8 cellular contexts compared by ENCODE assay signal in the genomic region with DNA sequence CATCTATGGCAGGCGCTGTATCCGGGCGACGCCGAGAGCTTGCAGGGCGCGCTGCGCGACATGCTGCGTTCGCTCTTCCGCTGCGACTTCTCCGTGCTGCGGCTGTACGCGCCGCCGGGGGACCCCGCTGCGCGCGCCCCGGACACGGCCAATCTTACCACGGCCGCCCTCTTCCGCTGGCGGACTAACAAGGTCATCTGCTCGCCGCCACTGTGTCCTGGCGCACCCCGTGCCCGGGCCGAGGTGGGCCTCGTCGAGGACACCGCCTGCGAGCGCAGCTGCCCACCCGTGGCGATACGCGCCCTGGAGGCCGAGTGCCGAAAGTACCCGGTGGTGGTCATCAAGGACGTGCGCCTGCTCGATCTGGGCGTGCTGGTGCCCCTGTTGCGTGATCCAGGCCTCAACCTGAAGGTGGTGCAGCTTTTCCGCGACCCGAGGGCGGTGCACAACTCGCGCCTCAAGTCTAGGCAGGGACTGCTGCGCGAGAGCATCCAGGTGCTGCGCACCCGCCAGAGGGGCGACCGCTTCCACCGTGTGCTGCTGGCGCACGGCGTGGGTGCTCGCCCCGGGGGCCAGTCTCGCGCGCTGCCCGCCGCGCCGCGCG. TPM values are rescaled to one million over a fixed set of nuclear protein-coding genes. Genes with fewer than 3 reads are reported as not detected.
A peak's percentile ranks its signal among the peaks of the same experiment; 100 is the strongest.
DNase-seq lines count a peak whose midpoint lies in the region; ATAC-seq and TF ChIP-seq lines count a peak whose summit lies in the region.

No MANE protein-coding gene starts in this region.

- TF ChIP-seq CTCF in hepatocyte (IDR thresholded peaks at IDR 0.05; ENCODE audit: poor library complexity) (no peak), spleen (IDR thresholded peaks at IDR 0.05 in 8 of 11, conservative IDR thresholded peaks at IDR 0.05 in 3 of 11) (peak in 1 of 11 experiments; percentile 22)

- no peaks in the 10 kb centered on the region for H3K36me3 ChIP-seq in CD4-positive, alpha-beta memory T cell (ENCODE audit: insufficient read depth, low read length)
- H3K36me3 ChIP-seq in hepatocyte (replicated peaks; ENCODE audit: insufficient read depth, low read depth): no peaks in the 10 kb centered on the region
- H3K36me3 ChIP-seq in spleen: peaks cover 0 to 7% (median 0%) of the 10 kb centered on the region in 6 donors

- H3K27me3 Mint-ChIP-seq in CD4-positive, alpha-beta memory T cell: no peaks in the 10 kb centered on the region
- peaks cover 2% of the 10 kb centered on the region for H3K27me3 Mint-ChIP-seq in activated naive CD4-positive, alpha-beta T cell treated with anti-CD3 and anti-CD28 coated beads for 36 hours (ENCODE audit: low read depth)

- no peaks in the 10 kb centered on the region for H3K27me3 ChIP-seq in CD4-positive, alpha-beta memory T cell (ENCODE audit: insufficient read depth, low read length)
- peaks cover 3% of the 10 kb centered on the region for H3K27me3 ChIP-seq in hepatocyte
- H3K27me3 ChIP-seq in spleen (replicated peaks in 1 of 7): peaks cover 0 to 9% (median 0%) of the 10 kb centered on the region in 7 donors

- peaks cover 52% of the 10 kb centered on the region for H3K4me1 ChIP-seq in CD4-positive, alpha-beta memory T cell (ENCODE audit: insufficient read depth, low read length)
- H3K4me1 ChIP-seq in hepatocyte (ENCODE audit: insufficient read depth): no peaks in the 10 kb centered on the region
- peaks cover 0 to 67% (median 24%) of the 10 kb centered on the region in 6 donors for H3K4me1 ChIP-seq in spleen

- H3K4me1 Mint-ChIP-seq in CD4-positive, alpha-beta memory T cell: peaks cover 27 to 54% (median 37%) of the 10 kb centered on the region in 4 donors
- peaks cover 42% of the 10 kb centered on the region for H3K4me1 Mint-ChIP-seq in activated naive CD4-positive, alpha-beta T cell treated with anti-CD3 and anti-CD28 coated beads for 36 hours (ENCODE audit: low read depth)

- no peaks in the 10 kb centered on the region for H3K9me2 ChIP-seq in hepatocyte (replicated peaks; ENCODE audit: insufficient read depth)

- no peaks in the 10 kb centered on the region for H3K79me2 ChIP-seq in hepatocyte

- no peaks in the 10 kb centered on the region for H3K9me3 ChIP-seq in CD4-positive, alpha-beta memory T cell (ENCODE audit: control insufficient read depth in 1 of 2, low read length in 2 of 2)
- H3K9me3 ChIP-seq in hepatocyte (ENCODE audit: low read depth): no peaks in the 10 kb centered on the region
- peaks cover 0 to 6% (median 0%) of the 10 kb centered on the region in 8 donors for H3K9me3 ChIP-seq in spleen

- peak overlapping the region; percentile 68 for H2AFZ ChIP-seq in hepatocyte

- WGBS in hepatocyte (ENCODE audit: low lambda C conversion rate, missing lambda C conversion rate): 33% methylated on average over 76 of the region's 79 CpGs
- WGBS in spleen, 5 donors: 1 to 45% (median 20%) methylated on average over 32 to 79 of the region's 79 CpGs; no CpG with 5 or more reads in 1 of the 5 donors

- H4K20me1 ChIP-seq in hepatocyte (ENCODE audit: insufficient read depth, poor library complexity, severe bottlenecking): no peaks in the 10 kb centered on the region

- peak in 4 of 5 donors; percentile 42 to 64 (median 52) for DNase-seq in CD4-positive, alpha-beta memory T cell
- DNase-seq in NCI-H748 treated with DMSO at 0.1 percent for 48 hours (lab: John Stamatoyannopoulos, UW): peak; percentile 45
- DNase-seq in activated naive CD4-positive, alpha-beta T cell treated with anti-CD3 and anti-CD28 coated beads for 36 hours: peak; percentile 19
- DNase-seq in hepatocyte (ENCODE audit: low spot score): no peak
- no peak for DNase-seq in spleen
- no peak for DNase-seq in mesenteric fat pad (ENCODE audit: low spot score)
- DNase-seq in AG08396 (ENCODE audit: low spot score): no peak

- peak; percentile 8 for ATAC-seq in GM21576 (IDR thresholded peaks at IDR 0.05; ENCODE audit: unreplicated experiment)

- POLR2A ChIA-PET in CD4-positive, alpha-beta memory T cell (lab: Charles Lee; ENCODE audit: partially characterized antibody): interaction anchor here (0.8 to 7.0 kb wide), 7 partner anchors 9 to 68 kb away, joined by 3 to 83 read pairs (median 4); no protein-coding TSS in a partner anchor

- no peak for TF ChIP-seq POLR2A in spleen (IDR thresholded peaks at IDR 0.05)

- peak overlapping the region in 6 of 7 donors; percentile 22 to 89 (median 80) for H3K27ac Mint-ChIP-seq in CD4-positive, alpha-beta memory T cell
- H3K27ac Mint-ChIP-seq in activated naive CD4-positive, alpha-beta T cell treated with anti-CD3 and anti-CD28 coated beads for 36 hours: no peak overlapping the region

- peaks cover 0 to 2% (median 0%) of the 10 kb centered on the region in 8 donors for H3K9me3 Mint-ChIP-seq in CD4-positive, alpha-beta memory T cell
- H3K9me3 Mint-ChIP-seq in activated naive CD4-positive, alpha-beta T cell treated with anti-CD3 and anti-CD28 coated beads for 36 hours: no peaks in the 10 kb centered on the region

- H3K27ac ChIP-seq in CD4-positive, alpha-beta memory T cell (ENCODE audit: low read depth, low read length): peak overlapping the region; percentile 60
- H3K27ac ChIP-seq in hepatocyte (no peak overlapping the region), spleen (peak overlapping the region; percentile 16 to 88 (median 82))

- peaks cover 0 to 10% of the 10 kb centered on the region in 2 donors for H3K36me3 Mint-ChIP-seq in CD4-positive, alpha-beta memory T cell
- H3K36me3 Mint-ChIP-seq in activated naive CD4-positive, alpha-beta T cell treated with anti-CD3 and anti-CD28 coated beads for 36 hours (ENCODE audit: low read depth): no peaks in the 10 kb centered on the region

- CTCF ChIA-PET in CD4-positive, alpha-beta memory T cell (lab: Charles Lee; ENCODE audit: partially characterized antibody): interaction anchor here (1.2 to 7.3 kb wide), 3 partner anchors 14 to 113 kb away, joined by 4 to 39 read pairs (median 13); no protein-coding TSS in a partner anchor
- CTCF ChIA-PET in activated naive CD4-positive, alpha-beta T cell treated with anti-CD3 and anti-CD28 coated beads for 36 hours (lab: Charles Lee): interaction anchor here (0.6 kb wide), 1 partner anchor 13 kb away, joined by 3 read pairs; no protein-coding TSS in a partner anchor

- H3K4me3 Mint-ChIP-seq in CD4-positive, alpha-beta memory T cell: peak overlapping the region; percentile 61 to 91 (median 79)
- peak overlapping the region; percentile 69 for H3K4me3 Mint-ChIP-seq in activated naive CD4-positive, alpha-beta T cell treated with anti-CD3 and anti-CD28 coated beads for 36 hours

- intact Hi-C loops in CD4-positive, alpha-beta memory T cell (cut with micrococcal nuclease): no loop called here
- intact Hi-C loops in activated naive CD4-positive, alpha-beta T cell treated with anti-CD3 and anti-CD28 coated beads for 36 hours (cut with micrococcal nuclease): loop anchor here (1.0 to 5.0 kb wide), 3 partner anchors 68 to 862 kb away; no protein-coding TSS in a partner anchor
- intact Hi-C loops in spleen (cut with DNase I; ENCODE audit: low total_unique reads): loop anchor here (10.0 kb wide), 1 partner anchor 70 kb away; no protein-coding TSS in a partner anchor

- peak overlapping the region in 1 of 2 donors; percentile 69 for H3K4me3 ChIP-seq in CD4-positive, alpha-beta memory T cell (ENCODE audit: low read length in 2 of 2)
- H3K4me3 ChIP-seq in hepatocyte (peak overlapping the region; percentile 39), spleen (peak overlapping the region; percentile 42 to 87 (median 68))

- H3K4me2 ChIP-seq in hepatocyte: peak overlapping the region; percentile 91

RNA-seq across cellular contexts. Expression of gene CHST7, which starts 0.9 kb away (rescaled TPM):
- 10 to 100 TPM; 11.4 to 11.8 TPM for total RNA-seq in CD4-positive, alpha-beta memory T cell
- polyA plus RNA-seq in CD4-positive, alpha-beta memory T cell: 10 to 100 TPM in 1 of 2 donors, 1 to 10 TPM in 1; 8.9 to 16.2 TPM
- under 1 TPM; 0.79 to 0.99 TPM for total RNA-seq in activated naive CD4-positive, alpha-beta T cell treated with anti-CD3 and anti-CD28 coated beads for 36 hours
- 5.5 and 5.6 TPM in 2 replicates for total RNA-seq in hepatocyte
- 2.3 and 7.8 TPM in 2 replicates for polyA plus RNA-seq in hepatocyte
- total RNA-seq in spleen: 10 to 100 TPM; 14.6 to 43.9 (median 29.2) TPM
- 1 to 10 TPM; 2.0 to 5.2 (median 2.9) TPM for polyA plus RNA-seq in spleen
- 8.3 TPM for total RNA-seq in mesenteric fat pad

RNA-seq across cellular contexts. Expression of gene ZNF674, which starts 29.2 kb away (rescaled TPM):
- 1 to 10 TPM; 6.0 to 8.6 TPM for total RNA-seq in CD4-positive, alpha-beta memory T cell
- polyA plus RNA-seq in CD4-positive, alpha-beta memory T cell: 1 to 10 TPM in 1 of 2 donors, under 1 TPM in 1; 0.22 to 1.4 TPM
- 1 to 10 TPM in 1 of 2 experiments, under 1 TPM in 1; 0.94 to 1.9 TPM for total RNA-seq in activated naive CD4-positive, alpha-beta T cell treated with anti-CD3 and anti-CD28 coated beads for 36 hours
- 3.3 and 4.8 TPM in 2 replicates for total RNA-seq in hepatocyte
- polyA plus RNA-seq in hepatocyte: 2.2 and 2.5 TPM in 2 replicates
- 10 to 100 TPM in 2 of 7 donors, 1 to 10 TPM in 5; 4.2 to 10.7 (median 6.7) TPM for total RNA-seq in spleen
- 1 to 10 TPM in 1 of 3 donors, under 1 TPM in 2; 0.77 to 1.1 (median 0.80) TPM for polyA plus RNA-seq in spleen
- 2.1 TPM for total RNA-seq in mesenteric fat pad

Comparison
In these comparisons a context has a peak if more than half of its experiments do, and no peak if none do; other contexts are left out.
1. DNase-seq: peak in CD4-positive, alpha-beta memory T cell (4 of 5), NCI-H748 treated with DMSO at 0.1 percent for 48 hours (single experiment) and activated naive CD4-positive, alpha-beta T cell treated with anti-CD3 and anti-CD28 coated beads for 36 hours (single experiment); none in hepatocyte (single experiment), spleen (single experiment), mesenteric fat pad (single experiment) and AG08396 (single experiment).